Comparison of ENCODE assay signal across 25 cellular contexts in the genomic region with DNA sequence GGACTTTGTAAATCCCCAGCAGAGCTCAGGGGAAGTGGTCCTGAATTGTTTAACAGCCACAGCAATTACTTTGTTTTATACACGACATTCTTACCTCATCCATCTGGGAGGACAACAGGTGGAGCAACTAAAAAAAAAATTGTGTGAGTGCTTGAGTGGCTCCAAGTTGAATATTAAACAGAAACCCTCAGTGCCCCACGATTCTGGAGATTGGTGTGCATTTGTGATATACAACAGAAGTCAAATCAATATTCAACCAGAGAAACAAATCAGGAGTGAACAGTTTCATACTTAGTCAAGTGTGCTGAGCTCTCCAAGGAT.
"Had no signal": no experiment of that assay in that cellular context is flagged by ENCODE, and none has a peak within 500 bp of the region (broad histone marks: within the 10 kb centered on the region; RNA-seq: fewer than 3 reads in every experiment).

No MANE protein-coding gene starts in this region.

- ATAC-seq: activated CD8-positive, alpha-beta memory T cell treated with anti-CD3 and anti-CD28 coated beads, Interleukin-2, amount 10 ng/mL, durations not matched to agents 7 days and 5 days; heart right ventricle; lower lobe of right lung; natural killer cell treated with Interleukin-12 subunit alpha and Interleukin-12 subunit beta and Interleukin-15 and Interleukin-18, amount 100 ng/mL, for 72 hours; stimulated activated naive CD8-positive, alpha-beta T cell treated with anti-CD3 and anti-CD28 coated beads, Interleukin-15, Interleukin-2, amounts not matched to agents 100 U/mL and 50 U/mL, for 24 hours; WTC11 had no signal

- H3K27ac ChIP-seq: brain microvascular endothelial cell, colonic mucosa, esophagus muscularis mucosa, heart right ventricle, lower lobe of right lung, tibial artery had no signal

- H3K4me3 ChIP-seq: colonic mucosa, esophagus muscularis mucosa, heart right ventricle, lower lobe of right lung, tibial artery had no signal

- FAIRE-seq: TTC549, urothelium cell line had no signal

- H3K9me3 ChIP-seq: colonic mucosa, esophagus muscularis mucosa, heart right ventricle, lower lobe of right lung, tibial artery had no signal

- DNase-seq: activated CD4-positive, alpha-beta memory T cell treated with anti-CD3 and anti-CD28 coated beads, Interleukin-2, amount 10 ng/mL, durations not matched to agents 7 days and 5 days; activated CD4-positive, alpha-beta T cell treated with anti-CD3 and anti-CD28 coated beads for 4 hours; activated CD8-positive, alpha-beta memory T cell treated with anti-CD3 and anti-CD28 coated beads, Interleukin-2, amount 10 ng/mL, durations not matched to agents 7 days and 5 days; activated naive CD4-positive, alpha-beta T cell treated with Interleukin-2 at 50 U/mL for 16 hours; activated naive CD8-positive, alpha-beta T cell treated with anti-CD3 and anti-CD28 coated beads, Interleukin-2, amount 10 ng/mL, durations not matched to agents 7 days and 5 days; activated T-cell treated with anti-CD3 and anti-CD28 coated beads, Interleukin-2, amount 50 U/mL, for 1 hour; amygdala; brain microvascular endothelial cell; colonic mucosa; heart right ventricle; immature natural killer cell; kidney glomerular epithelial cell; lower lobe of right lung; nucleus accumbens; posterior cingulate gyrus; retina; stimulated activated CD4-positive, alpha-beta T cell treated with anti-CD3 and anti-CD28 coated beads, Interleukin-2, amount 100 ng/mL, for 24 hours; stimulated activated naive CD8-positive, alpha-beta T cell treated with anti-CD3 and anti-CD28 coated beads, Interleukin-15, Interleukin-2, amounts not matched to agents 100 U/mL and 50 U/mL, for 24 hours; substantia nigra; tibial artery had no signal

- H3K36me3 ChIP-seq: brain microvascular endothelial cell, colonic mucosa, esophagus muscularis mucosa, heart right ventricle, lower lobe of right lung, tibial artery had no signal

- H3K4me1 ChIP-seq: colonic mucosa, esophagus muscularis mucosa, heart right ventricle, lower lobe of right lung had no signal

- H3K27me3 ChIP-seq: brain microvascular endothelial cell, colonic mucosa, heart right ventricle, tibial artery had no signal
